ENCODE assay signal across 15 cellular contexts in the genomic region with DNA sequence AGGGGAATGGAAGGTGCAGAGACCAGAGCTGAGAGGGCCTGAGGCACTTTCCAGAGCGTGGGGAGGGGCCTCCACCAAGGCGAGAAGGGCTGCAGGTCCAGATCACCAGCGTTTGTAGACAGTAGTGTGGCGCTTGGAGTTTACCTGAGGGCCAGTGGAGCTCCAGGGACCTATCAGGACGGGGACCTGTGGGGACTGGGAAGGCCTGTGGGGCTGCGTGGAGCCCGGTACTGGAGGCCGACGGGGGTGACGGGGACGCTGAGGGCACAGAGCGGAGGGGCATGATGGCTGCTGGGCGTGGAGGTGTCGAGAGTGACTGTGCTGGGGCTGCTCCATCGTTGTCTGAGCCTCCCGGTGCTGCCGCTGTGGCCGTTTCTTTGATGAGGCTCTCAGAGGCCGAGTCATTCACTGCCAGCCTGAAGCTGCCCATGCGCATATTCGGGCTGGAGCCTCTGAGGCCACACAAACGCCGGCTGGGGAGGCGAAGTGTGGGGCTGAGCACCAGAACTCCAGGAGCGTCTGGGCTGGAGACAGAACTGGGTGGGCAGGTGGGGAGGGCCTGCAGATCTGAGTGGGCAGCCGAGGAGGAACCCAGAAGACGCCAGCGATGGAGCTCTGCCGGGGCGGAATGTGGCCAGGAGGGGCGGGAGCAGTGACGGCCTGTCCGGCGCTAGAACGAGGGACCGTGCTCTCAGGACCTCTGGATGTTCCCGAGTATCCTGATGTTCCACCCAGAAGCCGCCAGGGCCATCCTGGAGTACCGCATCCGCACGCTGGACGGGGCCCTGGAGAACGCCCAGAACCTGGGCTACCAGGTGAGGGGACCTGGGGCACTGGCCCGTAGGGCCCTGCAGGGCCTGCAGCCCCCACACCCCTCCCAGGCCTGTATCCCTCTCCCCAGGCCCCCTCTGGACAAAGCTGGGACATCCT. TPM values are rescaled to one million over a fixed set of nuclear protein-coding genes. Genes with fewer than 3 reads are reported as not detected.
A peak's percentile ranks its signal among the peaks of the same experiment; 100 is the strongest.
DNase-seq lines count a peak whose midpoint lies in the region; ATAC-seq and TF ChIP-seq lines count a peak whose summit lies in the region.
"Had no signal": no experiment of that assay in that cellular context is flagged by ENCODE, and none has a peak within 500 bp of the region (broad histone marks: within the 10 kb centered on the region; RNA-seq: fewer than 3 reads in every experiment).

No MANE protein-coding gene starts in this region.

- peaks cover 24% of the 10 kb centered on the region for H3K4me1 Mint-ChIP-seq in GM23338
- H3K4me1 Mint-ChIP-seq in activated naive CD8-positive, alpha-beta T cell treated with anti-CD3 and anti-CD28 coated beads, Interleukin-2, amount 10 ng/mL, durations not matched to agents 7 days and 5 days: peaks cover 33% of the 10 kb centered on the region
- H3K4me1 Mint-ChIP-seq in naive B cell: peaks cover 15 to 27% (median 27%) of the 10 kb centered on the region in 3 donors

- peak overlapping the region; percentile 17; the same call in 1 of the 3 replicates for H3K4me3 Mint-ChIP-seq in GM23338
- H3K4me3 Mint-ChIP-seq in activated naive CD8-positive, alpha-beta T cell treated with anti-CD3 and anti-CD28 coated beads, Interleukin-2, amount 10 ng/mL, durations not matched to agents 7 days and 5 days: peak overlapping the region; percentile 93
- peak overlapping the region in 5 of 8 donors; percentile 10 to 76 (median 32) for H3K4me3 Mint-ChIP-seq in naive B cell

- H3K27ac ChIP-seq in GM23338 (ENCODE audit: low read depth): no peak overlapping the region
- H3K27ac ChIP-seq in GM23248: no peak overlapping the region
- H3K27ac ChIP-seq: coronary artery, thyroid gland had no signal

- DNase-seq in 8988T: peak; percentile 34
- DNase-seq in GM23338 (ENCODE audit: low spot score): peak; percentile 62
- peak; percentile 34 for DNase-seq in activated naive CD8-positive, alpha-beta T cell treated with anti-CD3 and anti-CD28 coated beads, Interleukin-2, amount 10 ng/mL, durations not matched to agents 7 days and 5 days
- no peak for DNase-seq in naive B cell
- DNase-seq in NCI-H187 (lab: John Stamatoyannopoulos, UW): no peak
- no peak for DNase-seq in SK-N-DZ (ENCODE audit: low spot score)
- DNase-seq in GM23248: no peak
- DNase-seq: CD4-positive, CD25-positive, alpha-beta regulatory T cell; NCI-H2029 treated with DMSO at 0.1 percent for 48 hours had no signal

- H4K20me1 ChIP-seq in GM23338 (replicated peaks; ENCODE audit: insufficient read depth): no peaks in the 10 kb centered on the region
- no peaks in the 10 kb centered on the region for H4K20me1 ChIP-seq in GM23248 (ENCODE audit: insufficient read depth)

- H3K36me3 ChIP-seq in GM23338 (ENCODE audit: insufficient read depth) (no peaks in the 10 kb centered on the region), GM23248 (ENCODE audit: low read depth) (no peaks in the 10 kb centered on the region)
- H3K36me3 ChIP-seq: thyroid gland had no signal

- no peaks in the 10 kb centered on the region; the same call in 1 of the 2 replicates for H3K4me1 ChIP-seq in GM23338 (ENCODE audit: insufficient read depth)
- H3K4me1 ChIP-seq in GM23248 (ENCODE audit: insufficient read depth): no peaks in the 10 kb centered on the region

- TF ChIP-seq CTCF in GM23338 (conservative IDR thresholded peaks at IDR 0.05; ENCODE audit: low read depth in 2 of 2): no peak

- H3K9me2 ChIP-seq in GM23338 (ENCODE audit: insufficient read depth) (no peaks in the 10 kb centered on the region), GM23248 (ENCODE audit: insufficient read depth) (no peaks in the 10 kb centered on the region)

- POLR2A ChIA-PET in activated naive CD8-positive, alpha-beta T cell treated with anti-CD3 and anti-CD28 coated beads, Interleukin-2, amount 10 ng/mL, durations not matched to agents 7 days and 5 days (lab: Charles Lee): interaction anchor here (0.7 to 16.3 kb wide), 10 partner anchors 10 to 84 kb away, joined by 3 to 336 read pairs (median 26); a partner anchor contains a TSS

- H3K36me3 Mint-ChIP-seq in GM23338 (ENCODE audit: low read depth): peaks cover 11% of the 10 kb centered on the region; the same call in 2 of the 3 replicates
- H3K36me3 Mint-ChIP-seq in activated naive CD8-positive, alpha-beta T cell treated with anti-CD3 and anti-CD28 coated beads, Interleukin-2, amount 10 ng/mL, durations not matched to agents 7 days and 5 days: peaks cover 38% of the 10 kb centered on the region
- peaks cover 0 to 10% of the 10 kb centered on the region in 2 donors for H3K36me3 Mint-ChIP-seq in naive B cell
- H3K36me3 Mint-ChIP-seq: CD4-positive, CD25-positive, alpha-beta regulatory T cell had no signal

- peaks cover 20% of the 10 kb centered on the region for H3K27me3 Mint-ChIP-seq in GM23338 (ENCODE audit: insufficient read depth, low read depth, poor library complexity)
- H3K27me3 Mint-ChIP-seq in activated naive CD8-positive, alpha-beta T cell treated with anti-CD3 and anti-CD28 coated beads, Interleukin-2, amount 10 ng/mL, durations not matched to agents 7 days and 5 days: no peaks in the 10 kb centered on the region
- peaks cover 0 to 15% (median 8%) of the 10 kb centered on the region in 3 donors for H3K27me3 Mint-ChIP-seq in naive B cell

- no peaks in the 10 kb centered on the region for H3K79me2 ChIP-seq in GM23338 (replicated peaks; ENCODE audit: insufficient read depth)
- H3K79me2 ChIP-seq in GM23248 (ENCODE audit: insufficient read depth): no peaks in the 10 kb centered on the region

- H3K9me3 Mint-ChIP-seq in GM23338 (peaks cover 2% of the 10 kb centered on the region; the same call in 1 of the 3 replicates), naive B cell (no peaks in the 10 kb centered on the region)
- no peaks in the 10 kb centered on the region for H3K9me3 Mint-ChIP-seq in activated naive CD8-positive, alpha-beta T cell treated with anti-CD3 and anti-CD28 coated beads, Interleukin-2, amount 10 ng/mL, durations not matched to agents 7 days and 5 days
- H3K9me3 Mint-ChIP-seq: CD4-positive, CD25-positive, alpha-beta regulatory T cell had no signal

- H3K4me3 ChIP-seq in GM23338 (no peak overlapping the region), GM23248 (no peak overlapping the region)
- H3K4me3 ChIP-seq: coronary artery, HAP-1, thyroid gland had no signal

- H3F3A ChIP-seq in GM23338 (replicated peaks; ENCODE audit: low read depth) (peaks cover 6% of the 10 kb centered on the region; the same call in 1 of the 2 replicates), GM23248 (ENCODE audit: insufficient read depth) (no peaks in the 10 kb centered on the region)

- H2AFZ ChIP-seq in GM23338 (no peak overlapping the region), GM23248 (no peak overlapping the region)

- H3K27ac Mint-ChIP-seq in GM23338: peak overlapping the region; percentile 68
- H3K27ac Mint-ChIP-seq in activated naive CD8-positive, alpha-beta T cell treated with anti-CD3 and anti-CD28 coated beads, Interleukin-2, amount 10 ng/mL, durations not matched to agents 7 days and 5 days: peak overlapping the region; percentile 95
- H3K27ac Mint-ChIP-seq in naive B cell: peak overlapping the region in 1 of 6 donors; percentile 49

- in situ Hi-C loops in GM23248 (cut with MboI): no loop called here

- no peaks in the 10 kb centered on the region for H3K9me3 ChIP-seq in GM23248 (ENCODE audit: low read depth)
- H3K9me3 ChIP-seq: HAP-1, thyroid gland had no signal

- peak overlapping the region; percentile 48; the same call in 1 of the 2 replicates for H3K4me2 ChIP-seq in GM23338
- no peak overlapping the region for H3K4me2 ChIP-seq in GM23248 (ENCODE audit: unreplicated experiment)

- peak; percentile 33 for ATAC-seq in GM23338
- ATAC-seq in activated naive CD8-positive, alpha-beta T cell treated with anti-CD3 and anti-CD28 coated beads, Interleukin-2, amount 10 ng/mL, durations not matched to agents 7 days and 5 days (ENCODE audit: low read depth): no peak
- no peak for ATAC-seq in naive B cell (ENCODE audit: low read depth in 2 of 2)
- no peak for ATAC-seq in SK-N-SH treated with all-trans-retinoic acid at 6 μM for 48 hours
- ATAC-seq: left colon had no signal

- H3K27me3 ChIP-seq in GM23338 (ENCODE audit: insufficient read depth) (peaks cover 22% of the 10 kb centered on the region), GM23248 (replicated peaks; ENCODE audit: insufficient read depth) (no peaks in the 10 kb centered on the region)
- H3K27me3 ChIP-seq: thyroid gland had no signal

- 87 to 89% methylated on average over 41 to 44 of the region's 44 CpGs for WGBS in GM23248 (ENCODE audit: low coverage in 1 of 2, low lambda C conversion rate in 2 of 2, missing lambda C conversion rate in 2 of 2), 2 experiments

- H3K9ac ChIP-seq in GM23248: no peak overlapping the region

RNA-seq across cellular contexts. Expression of a gene that starts 2.6 kb away (rescaled TPM):
- total RNA-seq in GM23338 (2014; rRNA removed; shearing (Covaris generic)): 45.4 and 55.8 TPM in 2 replicates
- polyA plus RNA-seq in GM23338 (2016; fragmentation: Nextera tagmentation; extraction: Ambion mirVana) (18.1 and 24.9 TPM in 2 replicates), naive B cell (ENCODE audit: low read depth in 6 of 6) (1 to 10 TPM; 3.4 to 8.3 (median 4.3) TPM), GM23248 (2016; fragmentation: Nextera tagmentation; extraction: Ambion mirVana) (4.4 and 4.6 TPM in 2 replicates)
- total RNA-seq in activated naive CD8-positive, alpha-beta T cell treated with anti-CD3 and anti-CD28 coated beads, Interleukin-2, amount 10 ng/mL, durations not matched to agents 7 days and 5 days: 100 to 1,000 TPM; 641 to 664 TPM
- polyA plus RNA-seq in SK-N-DZ (2014; cell fraction: cytosol; rRNA removed): 0.27 and 3.5 TPM in 2 replicates
- 15.5 and 26.5 TPM in 2 replicates for polyA plus RNA-seq in SK-N-DZ (2014; cell fraction: nucleus; rRNA removed)
- 14.2 and 23.1 TPM in 2 replicates for total RNA-seq in GM23248 (2014; rRNA removed; shearing (Covaris generic))

RNA-seq across cellular contexts. Expression of a gene that starts 7.8 kb away (rescaled TPM):
- not detected in 2 replicates for total RNA-seq in GM23338 (2014; rRNA removed; shearing (Covaris generic))
- polyA plus RNA-seq in GM23338 (2016; fragmentation: Nextera tagmentation; extraction: Ambion mirVana): 0.42 TPM in 1 of 2 replicates, not detected in the other
- not detected for total RNA-seq in activated naive CD8-positive, alpha-beta T cell treated with anti-CD3 and anti-CD28 coated beads, Interleukin-2, amount 10 ng/mL, durations not matched to agents 7 days and 5 days
- not detected for polyA plus RNA-seq in naive B cell (ENCODE audit: low read depth in 6 of 6)
- polyA plus RNA-seq in SK-N-DZ (2014; cell fraction: cytosol; rRNA removed): not detected in 2 replicates
- not detected in 2 replicates for polyA plus RNA-seq in SK-N-DZ (2014; cell fraction: nucleus; rRNA removed)
- not detected in 2 replicates for total RNA-seq in GM23248 (2014; rRNA removed; shearing (Covaris generic))
- polyA plus RNA-seq in GM23248 (2016; fragmentation: Nextera tagmentation; extraction: Ambion mirVana): not detected in 2 replicates
- total RNA-seq: CD4-positive, CD25-positive, alpha-beta regulatory T cell; left colon; pulmonary artery endothelial cell; thyroid gland had no signal
- polyA plus RNA-seq: CD4-positive, CD25-positive, alpha-beta regulatory T cell had no signal

RNA-seq across cellular contexts. Expression of a gene that starts 13.3 kb away (rescaled TPM):
- 0.73 TPM in 1 of 2 replicates, not detected in the other for total RNA-seq in GM23338 (2014; rRNA removed; shearing (Covaris generic))
- 0.15 TPM in 1 of 2 replicates, not detected in the other for polyA plus RNA-seq in GM23338 (2016; fragmentation: Nextera tagmentation; extraction: Ambion mirVana)
- 10 to 100 TPM; 32.1 to 34.0 TPM for total RNA-seq in activated naive CD8-positive, alpha-beta T cell treated with anti-CD3 and anti-CD28 coated beads, Interleukin-2, amount 10 ng/mL, durations not matched to agents 7 days and 5 days
- polyA plus RNA-seq in naive B cell (ENCODE audit: low read depth in 6 of 6): 1 to 10 TPM; 1.4 to 3.3 (median 2.2) TPM
- polyA plus RNA-seq in SK-N-DZ (2014; cell fraction: cytosol; rRNA removed): not detected in 2 replicates
- polyA plus RNA-seq in SK-N-DZ (2014; cell fraction: nucleus; rRNA removed): not detected in 2 replicates
- not detected in 2 replicates for total RNA-seq in GM23248 (2014; rRNA removed; shearing (Covaris generic))
- polyA plus RNA-seq in GM23248 (2016; fragmentation: Nextera tagmentation; extraction: Ambion mirVana): not detected in 2 replicates
- total RNA-seq: pulmonary artery endothelial cell had no signal

RNA-seq across cellular contexts. Expression of a gene that starts 16.1 kb away (rescaled TPM):
- total RNA-seq in GM23338 (2014; rRNA removed; shearing (Covaris generic)): 57.3 and 91.2 TPM in 2 replicates
- polyA plus RNA-seq in GM23338 (2016; fragmentation: Nextera tagmentation; extraction: Ambion mirVana) (857 and 906 TPM in 2 replicates), naive B cell (ENCODE audit: low read depth in 6 of 6) (1,000 to 10,000 TPM in 4 of 6 donors, 100 to 1,000 TPM in 2; 915 to 1,467 (median 1,288) TPM), GM23248 (2016; fragmentation: Nextera tagmentation; extraction: Ambion mirVana) (1,025 and 1,029 TPM in 2 replicates)
- 1,000 to 10,000 TPM; 1,890 to 1,949 TPM for total RNA-seq in activated naive CD8-positive, alpha-beta T cell treated with anti-CD3 and anti-CD28 coated beads, Interleukin-2, amount 10 ng/mL, durations not matched to agents 7 days and 5 days
- 0.24 TPM in 1 of 2 replicates, not detected in the other for polyA plus RNA-seq in SK-N-DZ (2014; cell fraction: cytosol; rRNA removed)
- not detected in 2 replicates for polyA plus RNA-seq in SK-N-DZ (2014; cell fraction: nucleus; rRNA removed)
- total RNA-seq in GM23248 (2014; rRNA removed; shearing (Covaris generic)): 75.2 and 104 TPM in 2 replicates

RNA-seq across cellular contexts. Expression of a gene that starts 22.3 kb away (rescaled TPM):
- total RNA-seq in GM23338 (2014; rRNA removed; shearing (Covaris generic)): 396 and 409 TPM in 2 replicates
- polyA plus RNA-seq in GM23338 (2016; fragmentation: Nextera tagmentation; extraction: Ambion mirVana) (1,180 and 1,194 TPM in 2 replicates), naive B cell (ENCODE audit: low read depth in 6 of 6) (100 to 1,000 TPM; 152 to 299 (median 164) TPM), GM23248 (2016; fragmentation: Nextera tagmentation; extraction: Ambion mirVana) (180 and 187 TPM in 2 replicates)
- total RNA-seq in activated naive CD8-positive, alpha-beta T cell treated with anti-CD3 and anti-CD28 coated beads, Interleukin-2, amount 10 ng/mL, durations not matched to agents 7 days and 5 days: 1,000 to 10,000 TPM; 1,182 to 1,374 TPM
- polyA plus RNA-seq in SK-N-DZ (2014; cell fraction: cytosol; rRNA removed): not detected in 2 replicates
- polyA plus RNA-seq in SK-N-DZ (2014; cell fraction: nucleus; rRNA removed): not detected in 2 replicates
- 72.7 and 77.3 TPM in 2 replicates for total RNA-seq in GM23248 (2014; rRNA removed; shearing (Covaris generic))

Comparison
In these comparisons a context has a peak if more than half of its experiments do, and no peak if none do; other contexts are left out.
1. DNase-seq: peak in 8988T (single experiment), GM23338 (single experiment) and activated naive CD8-positive, alpha-beta T cell treated with anti-CD3 and anti-CD28 coated beads, Interleukin-2, amount 10 ng/mL, durations not matched to agents 7 days and 5 days (single experiment); none in naive B cell (single experiment), NCI-H187 (0 of 2), SK-N-DZ (single experiment) and GM23248 (single experiment).
2. H3K4me3 Mint-ChIP-seq: peak in every context shown above with its lines; median percentile 93 in activated naive CD8-positive, alpha-beta T cell treated with anti-CD3 and anti-CD28 coated beads, Interleukin-2, amount 10 ng/mL, durations not matched to agents 7 days and 5 days; 32 in naive B cell; 17 in GM23338.
3. RNA of a gene that starts 2.6 kb away (total RNA-seq): 641 to 664 TPM in activated naive CD8-positive, alpha-beta T cell treated with anti-CD3 and anti-CD28 coated beads, Interleukin-2, amount 10 ng/mL, durations not matched to agents 7 days and 5 days; 45.4 to 55.8 TPM in GM23338 and 14.2 to 23.1 TPM in GM23248; every median in the first group is over 10 times any median in the second.
4. RNA of a gene that starts 13.3 kb away (total RNA-seq): 32.1 to 34.0 TPM in activated naive CD8-positive, alpha-beta T cell treated with anti-CD3 and anti-CD28 coated beads, Interleukin-2, amount 10 ng/mL, durations not matched to agents 7 days and 5 days; 0.73 TPM in GM23338 and not detected in GM23248; every median in the first group is over 10 times any median in the second.